9 cellular contexts compared by ENCODE assay signal in the genomic region with DNA sequence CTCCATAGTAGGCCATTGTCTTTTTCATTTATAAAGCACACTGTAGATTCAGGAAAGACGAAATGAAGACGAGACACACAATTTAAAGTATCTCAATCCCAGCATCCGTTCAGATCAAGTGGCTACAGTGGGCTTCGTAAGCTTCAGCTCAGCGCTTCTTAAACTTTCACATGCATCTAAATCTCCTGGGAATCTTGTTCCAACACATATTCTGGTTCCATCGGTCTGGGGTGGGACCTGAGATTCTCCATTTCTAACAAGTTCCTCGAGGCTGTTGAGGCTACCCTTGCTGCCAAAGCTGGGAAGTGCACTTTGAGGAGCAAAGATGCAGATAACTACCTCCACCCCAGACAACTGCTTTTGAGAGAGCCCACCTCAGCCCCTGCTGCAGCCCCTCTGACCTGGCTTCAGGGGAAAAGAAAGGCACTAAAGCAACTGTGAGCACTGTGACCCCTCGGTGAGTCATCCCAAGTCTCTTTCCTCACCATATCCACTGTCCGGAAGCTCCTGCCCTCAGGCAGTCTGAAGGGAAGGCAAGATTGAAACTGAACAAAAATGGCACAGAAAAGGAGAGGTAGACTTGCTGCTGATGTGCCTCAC.
A peak's percentile ranks its signal among the peaks of the same experiment; 100 is the strongest.
DNase-seq lines count a peak whose midpoint lies in the region; ATAC-seq, FAIRE-seq and TF ChIP-seq lines count a peak whose summit lies in the region.
"Had no signal": no experiment of that assay in that cellular context is flagged by ENCODE, and none has a peak within 500 bp of the region (broad histone marks: within the 10 kb centered on the region; RNA-seq: fewer than 3 reads in every experiment).

No MANE protein-coding gene starts in this region.

- H3K36me3 ChIP-seq in astrocyte (ENCODE audit: insufficient read depth, low read length) (no peaks in the 10 kb centered on the region), right lobe of liver (no peaks in the 10 kb centered on the region)

- FAIRE-seq in HTR-8/SVneo (lab: Jason Lieb, UNC) (no peak), astrocyte (lab: Jason Lieb, UNC) (no peak)

- H3K27ac Mint-ChIP-seq in astrocyte (ENCODE audit: unreplicated experiment): peak overlapping the region; percentile 90

- H3K4me1 ChIP-seq in astrocyte (ENCODE audit: insufficient read depth, low read length) (peaks cover 23% of the 10 kb centered on the region), right lobe of liver (peaks cover 0 to 9% (median 0%) of the 10 kb centered on the region in 4 donors)

- H3K27me3 Mint-ChIP-seq in astrocyte (ENCODE audit: low read depth, unreplicated experiment): no peaks in the 10 kb centered on the region

- H3K4me3 Mint-ChIP-seq in astrocyte (ENCODE audit: unreplicated experiment): no peak overlapping the region

- WGBS in right lobe of liver (ENCODE audit: insufficient coverage, low coverage, low lambda C conversion rate, missing lambda C conversion rate): 64% methylated on average over 9 of the region's 9 CpGs

- no peaks in the 10 kb centered on the region for H3K79me2 ChIP-seq in astrocyte (ENCODE audit: insufficient read depth, low read length)

- no peaks in the 10 kb centered on the region for H3K9me3 Mint-ChIP-seq in astrocyte (ENCODE audit: unreplicated experiment)

- intact Hi-C loops in right lobe of liver (cut with DNase I): loop anchor here in 1 of 2 donors (10.0 kb wide), 1 partner anchor 253 kb away; no protein-coding TSS in a partner anchor

- H3K4me3 ChIP-seq in astrocyte (ENCODE audit: insufficient read depth, low read depth, low read length) (no peak overlapping the region), right lobe of liver (no peak overlapping the region)

- H3K27ac ChIP-seq in astrocyte (ENCODE audit: low read depth, low read length) (peak overlapping the region; percentile 85), right lobe of liver (peak overlapping the region in 2 of 3 donors; percentile 1 to 17)

- H3K9ac ChIP-seq in astrocyte (ENCODE audit: low read length): peak overlapping the region; percentile 47

- TF ChIP-seq CTCF in AG09319 (IDR thresholded peaks at IDR 0.05; ENCODE audit: low read depth, low read length) (peak; percentile 5; the same call in 1 of the 2 replicates), astrocyte (IDR thresholded peaks at IDR 0.05; ENCODE audit: insufficient read depth, low read depth, low read length) (no peak), right lobe of liver (IDR thresholded peaks at IDR 0.05) (no peak)

- DNase-seq in AG09319 (ENCODE audit: extremely low read depth, low read depth): peak; percentile 27
- peak; percentile 69 for DNase-seq in HTR-8/SVneo (ENCODE audit: insufficient read length, low spot score)
- DNase-seq in astrocyte (ENCODE audit: low read depth): peak; percentile 49
- no peak for DNase-seq in right lobe of liver
- DNase-seq in amygdala (lab: John Stamatoyannopoulos, UW): no peak
- DNase-seq in stimulated activated CD4-positive, alpha-beta T cell treated with anti-CD3 and anti-CD28 coated beads, Interleukin-4, amount 100 ng/mL, for 24 hours: no peak
- DNase-seq: activated CD4-positive, CD25-positive, alpha-beta regulatory T cell had no signal

- ATAC-seq in right lobe of liver (no peak), HG03196 (IDR thresholded peaks at IDR 0.05; ENCODE audit: unreplicated experiment) (no peak), HG03520 (IDR thresholded peaks at IDR 0.05; ENCODE audit: unreplicated experiment) (no peak)

- no peaks in the 10 kb centered on the region for H3K27me3 ChIP-seq in astrocyte (ENCODE audit: insufficient read depth, low read length)
- H3K27me3 ChIP-seq in right lobe of liver: no peaks in the 10 kb centered on the region

- no peaks in the 10 kb centered on the region for H3K36me3 Mint-ChIP-seq in astrocyte (ENCODE audit: low read depth, unreplicated experiment)

- H4K20me1 ChIP-seq in astrocyte (ENCODE audit: insufficient read depth, low read length): no peaks in the 10 kb centered on the region

- H3K4me2 ChIP-seq in astrocyte (ENCODE audit: low read length): peak overlapping the region; percentile 68

- no peaks in the 10 kb centered on the region for H3K9me3 ChIP-seq in astrocyte (ENCODE audit: insufficient read depth, low read depth, low read length)
- no peaks in the 10 kb centered on the region for H3K9me3 ChIP-seq in right lobe of liver

- peaks cover 26% of the 10 kb centered on the region for H3K4me1 Mint-ChIP-seq in astrocyte (ENCODE audit: low read depth, unreplicated experiment)

- TF ChIP-seq POLR2A in right lobe of liver (IDR thresholded peaks at IDR 0.05): no peak

- H2AFZ ChIP-seq in astrocyte (ENCODE audit: low read depth, low read length): peak overlapping the region; percentile 28

Comparison
In these comparisons a context has a peak if more than half of its experiments do, and no peak if none do; other contexts are left out.
1. DNase-seq: peak in AG09319 (single experiment), HTR-8/SVneo (single experiment) and astrocyte (single experiment); none in right lobe of liver (0 of 3), amygdala (0 of 56) and stimulated activated CD4-positive, alpha-beta T cell treated with anti-CD3 and anti-CD28 coated beads, Interleukin-4, amount 100 ng/mL, for 24 hours (single experiment).